1 cellular context compared by ENCODE assay signal in genomic region chr7:95396136-95397032, GRCh38.
TF ChIP-seq lines count a peak whose summit lies in the region.

Gene PON3, minus strand, starts transcription at chr7:95396375. Its CDS starts 25 bp downstream, at chr7:95396350.

TF ChIP-seq in IMR-90, 13 proteins besides CTCF, POLR2A, EP300 and RAD21 (continued from another document):
- TF ChIP-seq FOS (IDR thresholded peaks at IDR 0.05; ENCODE audit: low read depth, low read length) (no peak), BHLHE40 (IDR thresholded peaks at IDR 0.05; ENCODE audit: low read depth, low read length) (no peak), MAFK (IDR thresholded peaks at IDR 0.05; ENCODE audit: low read depth, low read length) (no peak), MAZ (IDR thresholded peaks at IDR 0.05; ENCODE audit: borderline replicate concordance, low read depth, low read length) (no peak)
